ENCODE assay signal across 10 cellular contexts in the genomic region with DNA sequence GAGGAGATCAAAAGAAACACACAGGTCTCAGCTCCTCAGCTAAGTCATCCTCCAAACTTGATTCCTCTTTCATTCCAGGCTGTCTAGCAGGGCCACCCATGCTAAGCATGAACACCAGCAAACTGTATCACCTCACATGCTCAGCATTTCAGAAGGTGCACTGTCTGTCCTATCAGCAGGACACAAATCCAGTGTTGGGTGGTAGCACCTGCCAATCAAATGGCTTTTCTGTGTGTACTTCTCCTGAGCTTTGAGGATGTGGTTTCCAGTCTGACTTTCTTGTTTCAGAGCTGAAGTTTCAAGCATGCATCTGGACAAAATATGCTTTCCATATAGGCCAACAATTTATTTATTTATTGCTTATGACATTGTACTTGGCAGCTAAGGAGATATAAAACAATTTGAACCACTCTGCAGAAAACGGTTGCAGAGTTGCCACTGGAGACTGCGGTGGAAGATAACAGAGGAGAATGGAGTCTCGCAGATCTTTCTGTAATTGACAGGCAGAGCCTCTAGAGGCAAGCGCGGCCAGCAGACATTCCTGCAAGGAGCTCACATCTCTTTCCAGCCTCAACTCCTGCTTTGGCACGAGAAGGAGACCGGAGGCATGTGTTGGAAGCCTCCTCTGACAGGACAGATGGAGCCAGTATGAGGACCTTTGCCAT.
A peak's percentile ranks its signal among the peaks of the same experiment; 100 is the strongest.
DNase-seq lines count a peak whose midpoint lies in the region; ATAC-seq, FAIRE-seq and TF ChIP-seq lines count a peak whose summit lies in the region.
"Had no signal": no experiment of that assay in that cellular context is flagged by ENCODE, and none has a peak within 500 bp of the region (broad histone marks: within the 10 kb centered on the region; RNA-seq: fewer than 3 reads in every experiment).

No MANE protein-coding gene starts in this region.

- peaks cover 4% of the 10 kb centered on the region for H3K9me3 Mint-ChIP-seq in stimulated activated effector memory CD8-positive, alpha-beta T cell treated with anti-CD3 and anti-CD28 coated beads, Interleukin-12 subunit alpha, Interleukin-12 subunit beta, amount 100 ng/mL, for 72 hours

- H3K27me3 ChIP-seq in bronchial epithelial cell (ENCODE audit: control insufficient read depth, insufficient read depth, low read length): no peaks in the 10 kb centered on the region
- H3K27me3 ChIP-seq: cardiac muscle cell had no signal

- peak; percentile 97 for ATAC-seq in GM18861 (IDR thresholded peaks at IDR 0.05; ENCODE audit: unreplicated experiment)
- ATAC-seq in GM21447 (IDR thresholded peaks at IDR 0.05; ENCODE audit: unreplicated experiment): peak; percentile 94
- peak; percentile 83 for ATAC-seq in HG03097 (IDR thresholded peaks at IDR 0.05; ENCODE audit: low FRiP score, unreplicated experiment)
- ATAC-seq in stimulated activated effector memory CD8-positive, alpha-beta T cell treated with anti-CD3 and anti-CD28 coated beads, Interleukin-12 subunit alpha, Interleukin-12 subunit beta, amount 100 ng/mL, for 72 hours: no peak
- no peak for ATAC-seq in Right ventricle myocardium superior (ENCODE audit: poor library complexity)

- no peaks in the 10 kb centered on the region for H3K4me1 Mint-ChIP-seq in stimulated activated effector memory CD8-positive, alpha-beta T cell treated with anti-CD3 and anti-CD28 coated beads, Interleukin-12 subunit alpha, Interleukin-12 subunit beta, amount 100 ng/mL, for 72 hours

- FAIRE-seq in bronchial epithelial cell (lab: Jason Lieb, UNC): peak; percentile 18

- H3K27ac Mint-ChIP-seq in stimulated activated effector memory CD8-positive, alpha-beta T cell treated with anti-CD3 and anti-CD28 coated beads, Interleukin-12 subunit alpha, Interleukin-12 subunit beta, amount 100 ng/mL, for 72 hours: no peak overlapping the region

- H3K4me3 Mint-ChIP-seq in stimulated activated effector memory CD8-positive, alpha-beta T cell treated with anti-CD3 and anti-CD28 coated beads, Interleukin-12 subunit alpha, Interleukin-12 subunit beta, amount 100 ng/mL, for 72 hours: no peak overlapping the region

- DNase-seq in bronchial epithelial cell (ENCODE audit: low read depth) (no peak), Right ventricle myocardium superior (no peak), hippocampal formation (lab: John Stamatoyannopoulos, UW) (no peak)
- DNase-seq in stimulated activated effector memory CD8-positive, alpha-beta T cell treated with anti-CD3 and anti-CD28 coated beads, Interleukin-12 subunit alpha, Interleukin-12 subunit beta, amount 100 ng/mL, for 72 hours (ENCODE audit: low spot score in 2 of 2): no peak
- no peak for DNase-seq in activated CD4-positive, alpha-beta T cell treated with anti-CD3 and anti-CD28 coated beads, Interleukin-2, amount 50 U/mL, for 4 hours
- DNase-seq: NCI-H2081 treated with DMSO at 0.1 percent for 48 hours had no signal

- intact Hi-C loops in Right ventricle myocardium superior (cut with DNase I): no loop called here

- no peak overlapping the region for H3K4me3 ChIP-seq in bronchial epithelial cell (ENCODE audit: low read depth, low read length)
- H3K4me3 ChIP-seq: cardiac muscle cell had no signal

- H3K36me3 ChIP-seq in bronchial epithelial cell (ENCODE audit: control insufficient read depth, insufficient read depth, low read length): no peaks in the 10 kb centered on the region
- H3K36me3 ChIP-seq: cardiac muscle cell had no signal

- no peaks in the 10 kb centered on the region for H3K36me3 Mint-ChIP-seq in stimulated activated effector memory CD8-positive, alpha-beta T cell treated with anti-CD3 and anti-CD28 coated beads, Interleukin-12 subunit alpha, Interleukin-12 subunit beta, amount 100 ng/mL, for 72 hours

- TF ChIP-seq CTCF in bronchial epithelial cell (IDR thresholded peaks at IDR 0.05; ENCODE audit: insufficient read depth, low read length, severe bottlenecking): no peak

Comparison
In these comparisons a context has a peak if more than half of its experiments do, and no peak if none do; other contexts are left out.
1. ATAC-seq: peak in GM18861 (single experiment), GM21447 (single experiment) and HG03097 (single experiment); none in stimulated activated effector memory CD8-positive, alpha-beta T cell treated with anti-CD3 and anti-CD28 coated beads, Interleukin-12 subunit alpha, Interleukin-12 subunit beta, amount 100 ng/mL, for 72 hours (single experiment) and Right ventricle myocardium superior (single experiment).